1 cellular context compared by ENCODE assay signal in genomic region chr10:62815373-62816111, GRCh38.
TF ChIP-seq lines count a peak whose summit lies in the region.

No MANE protein-coding gene starts in this region.

TF ChIP-seq in HEK293, 187 proteins besides CTCF, POLR2A, EP300 and RAD21 (continued from another document):
- TF ChIP-seq ZBTB26 (tag by site-specific recombination; optimal IDR thresholded peaks at IDR 0.05) (peak; percentile 91), ZNF366 (tag by site-specific recombination; conservative IDR thresholded peaks at IDR 0.05) (no peak), ZNF214 (tag by site-specific recombination; IDR thresholded peaks at IDR 0.05; ENCODE audit: borderline replicate concordance) (no peak), FEZF1 (tag by site-specific recombination; IDR thresholded peaks at IDR 0.05) (no peak), ZNF175 (tag by site-specific recombination; IDR thresholded peaks at IDR 0.05) (no peak), MZF1 (tag by site-specific recombination; IDR thresholded peaks at IDR 0.05; ENCODE audit: borderline replicate concordance) (no peak), ZNF596 (tag by site-specific recombination; IDR thresholded peaks at IDR 0.05) (no peak), PATZ1 (tag by site-specific recombination; IDR thresholded peaks at IDR 0.05) (no peak; the same call in 1 of the 2 replicates), ZBTB20 (tag by site-specific recombination; IDR thresholded peaks at IDR 0.05) (peak; percentile 69; the same call in 1 of the 2 replicates), ZFHX2 (tag by site-specific recombination; conservative IDR thresholded peaks at IDR 0.05) (peak; percentile 69), KLF9 (tag by site-specific recombination; IDR thresholded peaks at IDR 0.05; ENCODE audit: low read depth) (no peak)
